In genomic region chr15:60375255-60375809, GRCh38 we compare ENCODE assay signal across 1 cellular context.
TF ChIP-seq lines count a peak whose summit lies in the region.

No MANE protein-coding gene starts in this region.

TF ChIP-seq in SK-N-SH, 30 proteins besides CTCF, POLR2A, EP300 and RAD21 (continued from another document):
- TF ChIP-seq IRF3 (IDR thresholded peaks at IDR 0.05; ENCODE audit: low read depth, low read length) (no peak), MXI1 (IDR thresholded peaks at IDR 0.05; ENCODE audit: low read depth, low read length) (no peak), RCOR1 (IDR thresholded peaks at IDR 0.05; ENCODE audit: low read length) (no peak)
